Comparison of ENCODE assay signal across 6 cellular contexts in genomic region chr6:32193096-32193495, GRCh38. TPM values are rescaled to one million over a fixed set of nuclear protein-coding genes. Genes with fewer than 3 reads are reported as not detected.
DNase-seq lines count a peak whose midpoint lies in the region; TF ChIP-seq lines count a peak whose summit lies in the region.
"Not testable (repeated sequence)": the region's sequence is repeated elsewhere in the genome, so short reads cannot be mapped to it uniquely, and the experiment has no call there.

No MANE protein-coding gene starts in this region.

- not testable (repeated sequence) for H3K9me3 ChIP-seq in vagina

- peaks cover 61% of the 10 kb centered on the region for H3K4me1 ChIP-seq in vagina

- intact Hi-C loops in activated CD4-positive, alpha-beta T cell treated with anti-CD3 and anti-CD28 coated beads, Interleukin-2, amount 10 ng/mL, durations not matched to agents 24 days and 14 days (cut with micrococcal nuclease) = loop anchor here (10.0 kb wide), 2 partner anchors 1102 to 1978 kb away; partner anchors contain the start of genes RGL2 and TRIM26
- intact Hi-C loops in vagina (cut with DNase I) = not testable (repeated sequence)

- peak overlapping the region; percentile 97 for H3K4me3 Mint-ChIP-seq in activated CD4-positive, alpha-beta T cell treated with anti-CD3 and anti-CD28 coated beads, Interleukin-2, amount 10 ng/mL, durations not matched to agents 24 days and 14 days
- peak overlapping the region; percentile 95 to 96 (median 96) for H3K4me3 Mint-ChIP-seq in immature natural killer cell
- H3K4me3 Mint-ChIP-seq in osteocyte (ENCODE audit: unreplicated experiment) = not testable (repeated sequence)

- H3K9me3 Mint-ChIP-seq in activated CD4-positive, alpha-beta T cell treated with anti-CD3 and anti-CD28 coated beads, Interleukin-2, amount 10 ng/mL, durations not matched to agents 24 days and 14 days; immature natural killer cell; osteocyte (ENCODE audit: unreplicated experiment): not testable (repeated sequence)

- DNase-seq in HL-60 (ENCODE audit: low read depth in 1 of 2, low spot score in 1 of 2); activated CD4-positive, alpha-beta T cell treated with anti-CD3 and anti-CD28 coated beads, Interleukin-2, amount 10 ng/mL, durations not matched to agents 24 days and 14 days; caudate nucleus (lab: John Stamatoyannopoulos, UW); immature natural killer cell; osteocyte (ENCODE audit: extremely low spot score, unreplicated experiment); vagina (ENCODE audit: extremely low spot score in 2 of 2): not testable (repeated sequence)

- not testable (repeated sequence) for H3K27me3 Mint-ChIP-seq in activated CD4-positive, alpha-beta T cell treated with anti-CD3 and anti-CD28 coated beads, Interleukin-2, amount 10 ng/mL, durations not matched to agents 24 days and 14 days; osteocyte (ENCODE audit: unreplicated experiment)
- peaks cover 16 to 31% (median 27%) of the 10 kb centered on the region in 3 donors for H3K27me3 Mint-ChIP-seq in immature natural killer cell (ENCODE audit: low read depth in 3 of 3)

- not testable (repeated sequence) for TF ChIP-seq CTCF in HL-60 (IDR thresholded peaks at IDR 0.05; ENCODE audit: insufficient read depth, low read length); osteocyte (IDR thresholded peaks at IDR 0.05); vagina (IDR thresholded peaks at IDR 0.05)

- H3K36me3 Mint-ChIP-seq in activated CD4-positive, alpha-beta T cell treated with anti-CD3 and anti-CD28 coated beads, Interleukin-2, amount 10 ng/mL, durations not matched to agents 24 days and 14 days (ENCODE audit: low read depth) = peaks cover 23% of the 10 kb centered on the region
- H3K36me3 Mint-ChIP-seq in immature natural killer cell; osteocyte (ENCODE audit: unreplicated experiment): not testable (repeated sequence)

- H3K4me3 ChIP-seq in HL-60 (replicated peaks; ENCODE audit: insufficient read depth, low read length) (peak overlapping the region; percentile 71), vagina (peak overlapping the region in 1 of 2 donors; percentile 85)

- H3K27me3 ChIP-seq in HL-60 (ENCODE audit: insufficient read depth, poor library complexity, severe bottlenecking); vagina: not testable (repeated sequence)

- not testable (repeated sequence) for TF ChIP-seq POLR2A in vagina (IDR thresholded peaks at IDR 0.05)

- peak overlapping the region; percentile 95 for H3K27ac Mint-ChIP-seq in activated CD4-positive, alpha-beta T cell treated with anti-CD3 and anti-CD28 coated beads, Interleukin-2, amount 10 ng/mL, durations not matched to agents 24 days and 14 days
- peak overlapping the region; percentile 99 to 100 (median 99) for H3K27ac Mint-ChIP-seq in immature natural killer cell
- H3K27ac Mint-ChIP-seq in osteocyte (ENCODE audit: unreplicated experiment) = peak overlapping the region; percentile 90

- peaks cover 53% of the 10 kb centered on the region for H3K4me1 Mint-ChIP-seq in activated CD4-positive, alpha-beta T cell treated with anti-CD3 and anti-CD28 coated beads, Interleukin-2, amount 10 ng/mL, durations not matched to agents 24 days and 14 days
- H3K4me1 Mint-ChIP-seq in immature natural killer cell (peaks cover 71 to 74% of the 10 kb centered on the region in 2 donors), osteocyte (ENCODE audit: unreplicated experiment) (peaks cover 56% of the 10 kb centered on the region)

- not testable (repeated sequence) for H3K36me3 ChIP-seq in vagina

- H3K27ac ChIP-seq in HL-60 (replicated peaks) (peak overlapping the region; percentile 95), caudate nucleus (ENCODE audit: low read depth, low read length) (peak overlapping the region; percentile 99), vagina (peak overlapping the region; percentile 99)

RNA-seq across cellular contexts. Expression of gene GPSM3, which starts 0.7 kb away (rescaled TPM):
- 81.1 and 82.4 TPM in 2 replicates for total RNA-seq in activated CD4-positive, alpha-beta T cell treated with anti-CD3 and anti-CD28 coated beads, Interleukin-2, amount 10 ng/mL, durations not matched to agents 24 days and 14 days
- 100 to 1,000 TPM in 1 of 3 donors, 10 to 100 TPM in 2; 82.2 to 123 (median 84.5) TPM for polyA plus RNA-seq in immature natural killer cell
- 7.5 TPM in 2 replicates for total RNA-seq in osteocyte
- total RNA-seq in vagina = 16.2 TPM

RNA-seq across cellular contexts. Expression of gene PBX2, which starts 3.1 kb away (rescaled TPM):
- total RNA-seq in activated CD4-positive, alpha-beta T cell treated with anti-CD3 and anti-CD28 coated beads, Interleukin-2, amount 10 ng/mL, durations not matched to agents 24 days and 14 days = 88.1 and 92.7 TPM in 2 replicates
- 1 to 10 TPM in 2 of 3 donors, under 1 TPM in 1; 0.31 to 2.4 (median 1.6) TPM for polyA plus RNA-seq in immature natural killer cell
- total RNA-seq in osteocyte (71.4 and 77.1 TPM in 2 replicates), vagina (49.4 TPM)

RNA-seq across cellular contexts. Expression of gene AGER, which starts 9.0 kb away (rescaled TPM):
- total RNA-seq in activated CD4-positive, alpha-beta T cell treated with anti-CD3 and anti-CD28 coated beads, Interleukin-2, amount 10 ng/mL, durations not matched to agents 24 days and 14 days = 20.7 and 24.1 TPM in 2 replicates
- under 1 TPM in 2 of 3 donors, not detected in 1; 0.25 to 0.57 TPM for polyA plus RNA-seq in immature natural killer cell
- total RNA-seq in osteocyte (3.8 and 4.1 TPM in 2 replicates), vagina (8.1 TPM)

RNA-seq across cellular contexts. Expression of gene RNF5, which starts 14.9 kb away (rescaled TPM):
- 59.9 and 62.6 TPM in 2 replicates for total RNA-seq in activated CD4-positive, alpha-beta T cell treated with anti-CD3 and anti-CD28 coated beads, Interleukin-2, amount 10 ng/mL, durations not matched to agents 24 days and 14 days
- polyA plus RNA-seq in immature natural killer cell = 100 to 1,000 TPM; 126 to 190 (median 165) TPM
- total RNA-seq in osteocyte (47.1 and 51.6 TPM in 2 replicates), vagina (48.4 TPM)

RNA-seq across cellular contexts. Expression of gene AGPAT1, which starts 17.2 kb away (rescaled TPM):
- total RNA-seq in activated CD4-positive, alpha-beta T cell treated with anti-CD3 and anti-CD28 coated beads, Interleukin-2, amount 10 ng/mL, durations not matched to agents 24 days and 14 days = 31.4 and 32.6 TPM in 2 replicates
- 10 to 100 TPM; 14.9 to 24.3 (median 17.2) TPM for polyA plus RNA-seq in immature natural killer cell
- total RNA-seq in osteocyte = 81.1 and 82.6 TPM in 2 replicates
- 35.1 TPM for total RNA-seq in vagina
